17 cellular contexts compared by ENCODE assay signal in the genomic region with DNA sequence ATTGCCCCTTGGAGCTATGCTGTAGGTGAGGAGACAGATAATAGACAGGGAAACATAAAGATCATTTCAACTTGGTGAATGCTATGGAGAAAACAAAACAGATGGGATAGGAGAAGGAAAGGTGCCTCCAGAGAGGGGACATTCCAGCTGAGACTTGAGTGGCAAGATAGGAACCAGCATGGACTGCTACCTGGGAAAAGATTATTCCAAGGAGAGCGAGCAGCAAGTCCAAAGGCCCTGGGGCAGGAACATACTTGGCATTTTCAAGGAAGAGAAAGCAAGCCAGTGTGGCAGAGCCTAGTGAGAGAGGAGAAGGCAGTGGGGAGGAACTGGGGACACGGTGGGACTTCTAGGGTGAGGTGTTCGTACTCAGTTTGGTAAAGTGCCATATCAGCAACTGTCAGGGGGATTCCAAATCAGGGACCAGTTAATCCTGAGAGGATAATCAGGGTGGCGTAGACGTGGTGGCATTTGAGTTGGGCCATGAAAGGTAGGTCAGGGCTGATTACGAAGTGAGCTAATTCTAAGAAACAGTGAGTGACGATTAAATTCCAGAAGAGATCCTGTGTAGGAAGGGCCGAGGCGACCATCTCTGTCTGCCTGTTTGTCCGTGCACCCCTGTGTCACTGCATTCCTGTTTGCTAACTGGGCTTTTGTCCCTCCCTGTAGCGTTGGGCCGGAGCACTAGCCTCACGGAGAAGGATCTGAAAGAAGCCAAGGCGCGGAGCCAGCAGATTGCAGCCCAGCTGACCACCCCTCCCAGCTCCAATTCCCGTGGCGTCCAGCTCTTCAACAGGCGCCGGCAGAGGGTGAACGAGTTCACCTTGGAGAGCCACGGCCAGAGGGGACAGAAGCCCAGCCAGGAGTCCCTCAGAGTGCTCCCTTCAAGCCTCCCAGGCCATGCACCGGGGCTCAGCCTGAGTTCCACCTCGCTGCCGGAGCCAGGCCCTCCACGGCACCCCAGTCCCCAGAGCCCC. TPM values are rescaled to one million over a fixed set of nuclear protein-coding genes. Genes with fewer than 3 reads are reported as not detected.
DNase-seq lines count a peak whose midpoint lies in the region; ATAC-seq and TF ChIP-seq lines count a peak whose summit lies in the region.
"Had no signal": no experiment of that assay in that cellular context is flagged by ENCODE, and none has a peak within 500 bp of the region (broad histone marks: within the 10 kb centered on the region; RNA-seq: fewer than 3 reads in every experiment).

No MANE protein-coding gene starts in this region.

- H3K4me3 ChIP-seq in WERI-Rb-1 (ENCODE audit: low read depth, low read length) (no peak overlapping the region), stomach (no peak overlapping the region), vagina (no peak overlapping the region)

- H3K27ac Mint-ChIP-seq in memory B cell, result peak overlapping the region; percentile 4
- H3K27ac Mint-ChIP-seq in T-helper 2 cell treated with Interferon-gamma antibody and Interleukin-4, amounts not matched to agents 5 μg/mL and 100 μg/mL, for 36 hours, result no peak overlapping the region
- H3K27ac Mint-ChIP-seq: activated CD4-positive, alpha-beta T cell treated with anti-CD3 and anti-CD28 coated beads for 36 hours; natural killer cell treated with Interleukin-12 subunit alpha and Interleukin-12 subunit beta and Interleukin-15 and Interleukin-18, amount 100 ng/mL, for 72 hours; T-helper 17 cell had no signal

- TF ChIP-seq EP300 in stomach (IDR thresholded peaks at IDR 0.05), result no peak

- H3K4me1 Mint-ChIP-seq in memory B cell, result peaks cover 11% of the 10 kb centered on the region
- H3K4me1 Mint-ChIP-seq in T-helper 2 cell treated with Interferon-gamma antibody and Interleukin-4, amounts not matched to agents 5 μg/mL and 100 μg/mL, for 36 hours (ENCODE audit: low read depth), result no peaks in the 10 kb centered on the region
- H3K4me1 Mint-ChIP-seq: activated CD4-positive, alpha-beta T cell treated with anti-CD3 and anti-CD28 coated beads for 36 hours; T-helper 17 cell had no signal

- DNase-seq in WERI-Rb-1 (peak; percentile 55), Right ventricle myocardium inferior (ENCODE audit: missing footprints) (peak; percentile 89), memory B cell (ENCODE audit: low spot score in 2 of 2) (no peak), stomach (peak; percentile 85), vagina (ENCODE audit: extremely low spot score in 2 of 2) (no peak)
- DNase-seq in activated CD8-positive, alpha-beta memory T cell treated with anti-CD3 and anti-CD28 coated beads, Interleukin-2, amount 50 U/mL, for 4 hours, result no peak
- DNase-seq in T-helper 2 cell treated with Interferon-gamma antibody and Interleukin-4, amounts not matched to agents 5 μg/mL and 100 μg/mL, for 36 hours (ENCODE audit: low spot score), result no peak
- DNase-seq: activated CD4-positive, alpha-beta T cell treated with anti-CD3 and anti-CD28 coated beads for 36 hours; activated T-cell treated with anti-CD3 and anti-CD28 coated beads, Interleukin-2, amount 50 U/mL, for 48 hours; amniotic stem cell; DMS 273 treated with DMSO at 0.1 percent for 48 hours; effector CD8-positive, alpha-beta T cell; foreskin melanocyte; NCI-H187 treated with DMSO at 0.1 percent for 48 hours; T-helper 17 cell had no signal

- H3K9me3 ChIP-seq in WERI-Rb-1 (ENCODE audit: severe bottlenecking) (no peaks in the 10 kb centered on the region), stomach (no peaks in the 10 kb centered on the region), vagina (no peaks in the 10 kb centered on the region)

- WGBS in stomach, 5 donors, result 24 to 57% (median 28%) methylated on average over 24 to 25 of the region's 25 CpGs

- H3K36me3 Mint-ChIP-seq in memory B cell, result peaks cover 23% of the 10 kb centered on the region
- no peaks in the 10 kb centered on the region for H3K36me3 Mint-ChIP-seq in T-helper 2 cell treated with Interferon-gamma antibody and Interleukin-4, amounts not matched to agents 5 μg/mL and 100 μg/mL, for 36 hours (ENCODE audit: low read depth)
- H3K36me3 Mint-ChIP-seq: natural killer cell treated with Interleukin-12 subunit alpha and Interleukin-12 subunit beta and Interleukin-15 and Interleukin-18, amount 100 ng/mL, for 72 hours had no signal

- TF ChIP-seq POLR2A in stomach (IDR thresholded peaks at IDR 0.05), result no peak
- TF ChIP-seq POLR2A in vagina (IDR thresholded peaks at IDR 0.05), result no peak

- TF ChIP-seq CTCF in WERI-Rb-1 (IDR thresholded peaks at IDR 0.05; ENCODE audit: low read depth, low read length) (peak; percentile 19; the same call in 1 of the 2 replicates), stomach (IDR thresholded peaks at IDR 0.05) (no peak), vagina (IDR thresholded peaks at IDR 0.05) (no peak)

- intact Hi-C loops in Right ventricle myocardium inferior (cut with DNase I) (loop anchor here (5.0 kb wide), 1 partner anchor 35 kb away; no protein-coding TSS in a partner anchor), stomach (cut with DNase I; ENCODE audit: low total_unique reads) (no loop called here), vagina (cut with DNase I) (no loop called here)

- no peaks in the 10 kb centered on the region for H3K9me3 Mint-ChIP-seq in memory B cell
- H3K9me3 Mint-ChIP-seq in T-helper 2 cell treated with Interferon-gamma antibody and Interleukin-4, amounts not matched to agents 5 μg/mL and 100 μg/mL, for 36 hours, result no peaks in the 10 kb centered on the region
- H3K9me3 Mint-ChIP-seq: natural killer cell treated with Interleukin-12 subunit alpha and Interleukin-12 subunit beta and Interleukin-15 and Interleukin-18, amount 100 ng/mL, for 72 hours had no signal

- no peak overlapping the region for H3K4me3 Mint-ChIP-seq in memory B cell
- no peak overlapping the region for H3K4me3 Mint-ChIP-seq in T-helper 2 cell treated with Interferon-gamma antibody and Interleukin-4, amounts not matched to agents 5 μg/mL and 100 μg/mL, for 36 hours
- H3K4me3 Mint-ChIP-seq: activated CD4-positive, alpha-beta T cell treated with anti-CD3 and anti-CD28 coated beads for 36 hours; natural killer cell treated with Interleukin-12 subunit alpha and Interleukin-12 subunit beta and Interleukin-15 and Interleukin-18, amount 100 ng/mL, for 72 hours; T-helper 17 cell had no signal

- H3K4me1 ChIP-seq in stomach (peaks cover 40 to 70% (median 43%) of the 10 kb centered on the region in 4 donors), vagina (peaks cover 34% of the 10 kb centered on the region)

- H3K27me3 ChIP-seq in WERI-Rb-1 (ENCODE audit: insufficient read depth, low read depth, severe bottlenecking) (no peaks in the 10 kb centered on the region), stomach (no peaks in the 10 kb centered on the region), vagina (no peaks in the 10 kb centered on the region)

- H3K36me3 ChIP-seq in WERI-Rb-1, result no peaks in the 10 kb centered on the region
- H3K36me3 ChIP-seq in stomach, result peaks cover 24 to 35% (median 27%) of the 10 kb centered on the region in 4 donors
- H3K36me3 ChIP-seq in vagina, result no peaks in the 10 kb centered on the region

- ATAC-seq in Right ventricle myocardium inferior, result peak; percentile 64
- no peak for ATAC-seq in memory B cell (ENCODE audit: low read depth)
- no peak for ATAC-seq in GM21423 (IDR thresholded peaks at IDR 0.05; ENCODE audit: unreplicated experiment)
- ATAC-seq: activated CD4-positive, alpha-beta T cell treated with anti-CD3 and anti-CD28 coated beads for 36 hours; natural killer cell treated with Interleukin-12 subunit alpha and Interleukin-12 subunit beta and Interleukin-15 and Interleukin-18, amount 100 ng/mL, for 72 hours; T-helper 17 cell had no signal

- H3K27me3 Mint-ChIP-seq in memory B cell, result no peaks in the 10 kb centered on the region
- H3K27me3 Mint-ChIP-seq in T-helper 2 cell treated with Interferon-gamma antibody and Interleukin-4, amounts not matched to agents 5 μg/mL and 100 μg/mL, for 36 hours (ENCODE audit: low read depth), result peaks cover 4% of the 10 kb centered on the region
- H3K27me3 Mint-ChIP-seq: activated CD4-positive, alpha-beta T cell treated with anti-CD3 and anti-CD28 coated beads for 36 hours had no signal

- H3K27ac ChIP-seq in WERI-Rb-1 (no peak overlapping the region), stomach (peak overlapping the region; percentile 26 to 61 (median 46)), vagina (no peak overlapping the region)

RNA-seq across cellular contexts. Expression of a gene that starts 7.1 kb away (rescaled TPM):
- total RNA-seq in Right ventricle myocardium inferior (587 TPM), stomach (10 to 100 TPM in 3 of 5 donors, 1 to 10 TPM in 2; 3.7 to 52.7 (median 20.1) TPM), vagina (16.7 TPM)
- 10 to 100 TPM; 12.6 to 42.3 (median 23.2) TPM for polyA plus RNA-seq in stomach

RNA-seq across cellular contexts. Expression of a gene that starts 13.5 kb away (rescaled TPM):
- total RNA-seq in Right ventricle myocardium inferior, result 5.5 TPM
- under 1 TPM in 1 of 5 donors, not detected in 4; 0.55 TPM for total RNA-seq in stomach
- 1 to 10 TPM in 1 of 3 donors, under 1 TPM in 2; 0.23 to 1.8 (median 0.50) TPM for polyA plus RNA-seq in stomach
- not detected for total RNA-seq in vagina
- total RNA-seq: natural killer cell treated with Interleukin-12 subunit alpha and Interleukin-12 subunit beta and Interleukin-15 and Interleukin-18, amount 100 ng/mL, for 72 hours; T-helper 17 cell had no signal

RNA-seq across cellular contexts. Expression of a gene that starts 53.3 kb away (rescaled TPM):
- 30.5 TPM for total RNA-seq in Right ventricle myocardium inferior
- total RNA-seq in stomach, result 100 to 1,000 TPM in 1 of 5 donors, 10 to 100 TPM in 4; 22.8 to 116 (median 27.9) TPM
- polyA plus RNA-seq in stomach, result 10 to 100 TPM; 18.9 to 28.0 (median 23.9) TPM
- total RNA-seq in vagina, result 30.2 TPM

Comparison
In these comparisons a context has a peak if more than half of its experiments do, and no peak if none do; other contexts are left out.
1. DNase-seq: peak in WERI-Rb-1 (single experiment), Right ventricle myocardium inferior (single experiment) and stomach (single experiment); none in memory B cell (0 of 2), activated CD8-positive, alpha-beta memory T cell treated with anti-CD3 and anti-CD28 coated beads, Interleukin-2, amount 50 U/mL, for 4 hours (single experiment), vagina (0 of 2) and T-helper 2 cell treated with Interferon-gamma antibody and Interleukin-4, amounts not matched to agents 5 μg/mL and 100 μg/mL, for 36 hours (single experiment).
2. H3K27ac ChIP-seq: peak in stomach (5 of 5); none in WERI-Rb-1 (single experiment) and vagina (single experiment).
3. RNA of a gene that starts 7.1 kb away (total RNA-seq): 587 TPM in Right ventricle myocardium inferior (single experiment); 3.7 to 52.7 TPM in stomach and 16.7 TPM in vagina (single experiment); every median in the first group is over 10 times any median in the second.